13 cellular contexts compared by ENCODE assay signal in genomic region chr6:113662688-113663333, GRCh38.
DNase-seq lines count a peak whose midpoint lies in the region; ATAC-seq, FAIRE-seq and TF ChIP-seq lines count a peak whose summit lies in the region.
"Had no signal": no experiment of that assay in that cellular context is flagged by ENCODE, and none has a peak within 500 bp of the region (broad histone marks: within the 10 kb centered on the region; RNA-seq: fewer than 3 reads in every experiment).

No MANE protein-coding gene starts in this region.

- H3K36me3 ChIP-seq in colonic mucosa = no peaks in the 10 kb centered on the region

- intact Hi-C loops in activated T-helper 1 cell treated with anti-CD3 and anti-CD28 coated beads, Interleukin-12 subunit alpha, Interleukin-12 subunit beta, Interleukin-2, Interleukin-4 antibody, amounts not matched to agents 30 ng/mL and 10 ng/mL and 1 ng/mL, durations not matched to agents 14 hours and 24 hours and 36 hours (cut with micrococcal nuclease) = no loop called here
- intact Hi-C loops in colonic mucosa (cut with DNase I) (no loop called here), left ventricle myocardium superior (cut with micrococcal nuclease) (no loop called here)

- H3K4me3 ChIP-seq in foreskin fibroblast (ENCODE audit: low read depth in 1 of 2, low read length in 2 of 2) (no peak overlapping the region), colonic mucosa (no peak overlapping the region)

- H3K27me3 Mint-ChIP-seq in activated T-helper 1 cell treated with anti-CD3 and anti-CD28 coated beads, Interleukin-12 subunit alpha, Interleukin-12 subunit beta, Interleukin-2, Interleukin-4 antibody, amounts not matched to agents 30 ng/mL and 10 ng/mL and 1 ng/mL, durations not matched to agents 14 hours and 24 hours and 36 hours (ENCODE audit: insufficient read depth) = no peaks in the 10 kb centered on the region

- H3K4me3 Mint-ChIP-seq in activated T-helper 1 cell treated with anti-CD3 and anti-CD28 coated beads, Interleukin-12 subunit alpha, Interleukin-12 subunit beta, Interleukin-2, Interleukin-4 antibody, amounts not matched to agents 30 ng/mL and 10 ng/mL and 1 ng/mL, durations not matched to agents 14 hours and 24 hours and 36 hours = no peak overlapping the region
- H3K4me3 Mint-ChIP-seq: natural killer cell had no signal

- ATAC-seq in GM19452 (IDR thresholded peaks at IDR 0.05; ENCODE audit: unreplicated experiment) = peak; percentile 59
- peak; percentile 80 for ATAC-seq in HG02852 (IDR thresholded peaks at IDR 0.05; ENCODE audit: unreplicated experiment)
- no peak for ATAC-seq in left ventricle myocardium superior
- ATAC-seq: natural killer cell had no signal

- no peaks in the 10 kb centered on the region for H3K36me3 Mint-ChIP-seq in activated T-helper 1 cell treated with anti-CD3 and anti-CD28 coated beads, Interleukin-12 subunit alpha, Interleukin-12 subunit beta, Interleukin-2, Interleukin-4 antibody, amounts not matched to agents 30 ng/mL and 10 ng/mL and 1 ng/mL, durations not matched to agents 14 hours and 24 hours and 36 hours (ENCODE audit: low read depth)
- H3K36me3 Mint-ChIP-seq: natural killer cell had no signal

- H3K27ac ChIP-seq in colonic mucosa = no peak overlapping the region
- H3K27ac ChIP-seq: epithelial cell of prostate had no signal

- H3K9me3 ChIP-seq in colonic mucosa = no peaks in the 10 kb centered on the region

- TF ChIP-seq POLR2A in GM12892 (IDR thresholded peaks at IDR 0.05; ENCODE audit: low read depth, low read length) = no peak

- no peaks in the 10 kb centered on the region for H3K9me3 Mint-ChIP-seq in activated T-helper 1 cell treated with anti-CD3 and anti-CD28 coated beads, Interleukin-12 subunit alpha, Interleukin-12 subunit beta, Interleukin-2, Interleukin-4 antibody, amounts not matched to agents 30 ng/mL and 10 ng/mL and 1 ng/mL, durations not matched to agents 14 hours and 24 hours and 36 hours

- no peaks in the 10 kb centered on the region for H3K27me3 ChIP-seq in colonic mucosa

- DNase-seq in GM12892 (ENCODE audit: insufficient read length) (no peak), MV-4-11 (lab: John Stamatoyannopoulos, UW) (peak; percentile 39), foreskin fibroblast (no peak), colonic mucosa (no peak), left ventricle myocardium superior (no peak)
- DNase-seq in activated T-helper 1 cell treated with anti-CD3 and anti-CD28 coated beads, Interleukin-12 subunit alpha, Interleukin-12 subunit beta, Interleukin-2, Interleukin-4 antibody, amounts not matched to agents 30 ng/mL and 10 ng/mL and 1 ng/mL, durations not matched to agents 14 hours and 24 hours and 36 hours (ENCODE audit: low spot score) = no peak
- DNase-seq: aorta, natural killer cell, NCI-H1048, T-helper 1 cell had no signal

- peak; percentile 81 for FAIRE-seq in GM12892 (lab: Jason Lieb, UNC)

- H3K27ac Mint-ChIP-seq in activated T-helper 1 cell treated with anti-CD3 and anti-CD28 coated beads, Interleukin-12 subunit alpha, Interleukin-12 subunit beta, Interleukin-2, Interleukin-4 antibody, amounts not matched to agents 30 ng/mL and 10 ng/mL and 1 ng/mL, durations not matched to agents 14 hours and 24 hours and 36 hours = no peak overlapping the region
- H3K27ac Mint-ChIP-seq: natural killer cell had no signal

- TF ChIP-seq CTCF in foreskin fibroblast (IDR thresholded peaks at IDR 0.05; ENCODE audit: low read depth, low read length) = no peak
- TF ChIP-seq CTCF in colonic mucosa (IDR thresholded peaks at IDR 0.05) = no peak

- no peaks in the 10 kb centered on the region for H3K4me1 ChIP-seq in colonic mucosa

- no peak overlapping the region for H3K9ac ChIP-seq in colonic mucosa (ENCODE audit: low read depth in 2 of 2, low read length in 2 of 2)

- no peaks in the 10 kb centered on the region for H3K4me1 Mint-ChIP-seq in activated T-helper 1 cell treated with anti-CD3 and anti-CD28 coated beads, Interleukin-12 subunit alpha, Interleukin-12 subunit beta, Interleukin-2, Interleukin-4 antibody, amounts not matched to agents 30 ng/mL and 10 ng/mL and 1 ng/mL, durations not matched to agents 14 hours and 24 hours and 36 hours (ENCODE audit: low read depth)
- H3K4me1 Mint-ChIP-seq: natural killer cell had no signal
